ENCODE assay signal across 1 cellular context in genomic region chr3:45673273-45673672, GRCh38.
TF ChIP-seq lines count a peak whose summit lies in the region.

No MANE protein-coding gene starts in this region.

TF ChIP-seq in H1, 55 proteins besides CTCF, POLR2A, EP300 and RAD21:
- TF ChIP-seq CBX8 (IDR thresholded peaks at IDR 0.05; ENCODE audit: borderline replicate concordance, low read depth, low read length), result no peak
- peak; percentile 53; the same call in 1 of the 2 replicates for TF ChIP-seq TEAD4 (IDR thresholded peaks at IDR 0.05; ENCODE audit: low read depth, low read length)
